Comparison of ENCODE assay signal across 8 cellular contexts in the genomic region with DNA sequence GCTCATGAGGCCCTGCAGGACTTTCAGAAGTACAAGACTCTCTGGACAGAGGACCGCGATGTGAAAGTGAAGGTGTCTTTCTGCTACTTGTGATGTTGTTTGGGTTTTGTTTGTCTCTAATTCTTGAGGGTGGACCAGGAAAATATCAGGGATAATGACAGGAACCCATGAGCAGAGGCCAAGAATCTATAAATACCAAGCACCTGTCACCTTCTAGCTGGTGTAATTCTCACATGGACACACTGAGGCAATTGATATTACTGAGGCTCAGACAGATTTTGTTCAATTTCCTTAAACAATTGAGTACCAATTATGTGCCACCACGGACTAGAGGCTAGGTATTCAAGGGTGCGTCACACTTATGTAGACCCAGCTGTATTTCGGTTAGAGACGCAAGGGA.
"Had no signal": no experiment of that assay in that cellular context is flagged by ENCODE, and none has a peak within 500 bp of the region (broad histone marks: within the 10 kb centered on the region; RNA-seq: fewer than 3 reads in every experiment).

No MANE protein-coding gene starts in this region.

- ATAC-seq: GM12878 had no signal

- FAIRE-seq: G401.6, GM12878, GM12891, GM12892, GM18507, GM19239 had no signal

- DNase-seq: GDM1, GF-D8 had no signal

- H3K4me3 ChIP-seq: GM12878 had no signal
